Comparison of ENCODE assay signal across 1 cellular context in genomic region chr7:141584935-141585334, GRCh38.
TF ChIP-seq lines count a peak whose summit lies in the region.

No MANE protein-coding gene starts in this region.

TF ChIP-seq in GM12878, 131 proteins besides CTCF, POLR2A, EP300 and RAD21 (continued from another document):
- no peak for TF ChIP-seq ZBTB40 (IDR thresholded peaks at IDR 0.05; ENCODE audit: borderline replicate concordance)
- TF ChIP-seq SMAD1 (IDR thresholded peaks at IDR 0.05; ENCODE audit: low read depth, partially characterized antibody) = no peak
- no peak for TF ChIP-seq SREBF2 (IDR thresholded peaks at IDR 0.05; ENCODE audit: low read length)
